ENCODE assay signal across 8 cellular contexts in the genomic region with DNA sequence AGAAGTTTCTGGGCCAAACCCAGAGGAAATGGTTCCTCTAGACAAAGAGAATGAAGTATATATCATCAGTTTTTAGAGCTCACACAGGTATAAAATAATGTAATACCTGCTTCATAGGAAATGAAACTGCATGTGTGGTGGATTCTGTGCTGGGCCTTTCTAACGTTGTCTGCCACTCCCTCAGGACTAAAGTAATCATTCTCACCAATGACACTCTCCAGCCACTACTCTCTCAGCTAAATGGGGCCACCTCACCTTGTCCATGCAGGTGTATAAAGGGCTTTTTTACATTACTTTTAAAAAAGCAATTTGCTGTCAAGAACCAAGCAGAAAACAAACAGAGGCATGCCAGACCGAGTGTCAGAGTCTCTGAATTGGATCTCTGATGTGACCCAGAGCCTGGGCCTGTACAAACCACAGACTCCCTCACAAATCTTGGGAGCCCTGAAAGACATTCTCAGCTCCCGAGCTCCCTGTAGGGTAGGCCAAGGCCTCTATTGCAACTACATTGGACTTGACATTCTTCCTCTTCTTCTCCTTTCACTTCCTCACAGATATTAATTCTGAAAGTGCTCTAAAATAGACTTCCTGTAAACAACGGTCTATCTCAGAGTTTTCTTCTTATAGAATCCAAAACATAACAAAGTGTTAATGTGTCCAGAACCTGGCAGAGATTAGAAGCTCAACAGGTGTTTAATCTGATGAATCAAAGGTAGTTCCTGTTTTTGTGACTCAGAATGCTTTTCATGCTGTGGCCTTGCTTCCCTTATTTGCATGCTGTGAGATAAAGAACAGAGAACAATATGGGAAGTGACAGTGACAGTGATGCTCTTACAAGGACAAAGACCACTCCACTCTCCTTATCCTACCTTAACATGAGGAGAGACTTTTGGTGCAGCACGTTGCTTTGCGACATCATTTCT. TPM values are rescaled to one million over a fixed set of nuclear protein-coding genes. Genes with fewer than 3 reads are reported as not detected.
DNase-seq lines count a peak whose midpoint lies in the region; ATAC-seq and TF ChIP-seq lines count a peak whose summit lies in the region.

No MANE protein-coding gene starts in this region.

- peaks cover 38 to 71% (median 61%) of the 10 kb centered on the region in 3 donors for H3K4me1 Mint-ChIP-seq in IgD-negative memory B cell
- H3K4me1 Mint-ChIP-seq in central memory CD8-positive, alpha-beta T cell: peaks cover 38% of the 10 kb centered on the region

- peak; percentile 84 for ATAC-seq in GM21526 (IDR thresholded peaks at IDR 0.05; ENCODE audit: low FRiP score, unreplicated experiment)
- peak; percentile 73 for ATAC-seq in central memory CD8-positive, alpha-beta T cell (replicated peaks; ENCODE audit: extremely low read depth, poor library complexity, severe bottlenecking)

- H3K9me3 Mint-ChIP-seq in IgD-negative memory B cell: no peaks in the 10 kb centered on the region
- no peaks in the 10 kb centered on the region for H3K9me3 Mint-ChIP-seq in central memory CD8-positive, alpha-beta T cell

- H3K27ac Mint-ChIP-seq in IgD-negative memory B cell: peak overlapping the region; percentile 80 to 99 (median 98)
- H3K27ac Mint-ChIP-seq in central memory CD8-positive, alpha-beta T cell (ENCODE audit: low read depth): peak overlapping the region; percentile 98

- no peak for TF ChIP-seq CTCF in GM13977 (IDR thresholded peaks at IDR 0.05; ENCODE audit: extremely low read depth, insufficient read depth, missing control alignments)

- H3K27me3 Mint-ChIP-seq in IgD-negative memory B cell: peaks cover 2% of the 10 kb centered on the region
- H3K27me3 Mint-ChIP-seq in central memory CD8-positive, alpha-beta T cell: no peaks in the 10 kb centered on the region

- peaks cover 33% of the 10 kb centered on the region for H3K36me3 Mint-ChIP-seq in IgD-negative memory B cell
- peaks cover 8% of the 10 kb centered on the region for H3K36me3 Mint-ChIP-seq in central memory CD8-positive, alpha-beta T cell (ENCODE audit: insufficient read depth)

- peak overlapping the region; percentile 78 to 92 (median 80) for H3K4me3 Mint-ChIP-seq in IgD-negative memory B cell
- peak overlapping the region; percentile 64 for H3K4me3 Mint-ChIP-seq in central memory CD8-positive, alpha-beta T cell

- peak; percentile 51 for DNase-seq in GM13977 (ENCODE audit: low spot score)
- no peak for DNase-seq in central memory CD8-positive, alpha-beta T cell (ENCODE audit: low spot score in 2 of 2)
- peak; percentile 38 for DNase-seq in superior temporal gyrus (ENCODE audit: extremely low spot score)
- DNase-seq in NCI-H2081 treated with DMSO at 0.1 percent for 48 hours (lab: John Stamatoyannopoulos, UW): no peak
- no peak for DNase-seq in HPDE6-E6E7 (ENCODE audit: extremely low spot score)
- DNase-seq in NCI-H2227 treated with DMSO at 0.1 percent for 48 hours (lab: John Stamatoyannopoulos, UW): no peak

- in situ Hi-C loops in GM13977 (cut with MboI; ENCODE audit: low pct_unique_long_range_greater_than_20kb, low sequenced_read_pairs, unreplicated experiment): loop anchor here (10.0 kb wide), 1 partner anchor 53 kb away; no protein-coding TSS in a partner anchor

RNA-seq across cellular contexts. Expression of a gene that starts 8.6 kb away (rescaled TPM):
- 187 TPM for polyA plus RNA-seq in IgD-negative memory B cell

RNA-seq across cellular contexts. Expression of a gene that starts 58.3 kb away (rescaled TPM):
- 213 TPM for polyA plus RNA-seq in IgD-negative memory B cell

Comparison
In these comparisons a context has a peak if more than half of its experiments do, and no peak if none do; other contexts are left out.
1. DNase-seq: peak in GM13977 (single experiment) and superior temporal gyrus (single experiment); none in central memory CD8-positive, alpha-beta T cell (0 of 2), NCI-H2081 treated with DMSO at 0.1 percent for 48 hours (single experiment), HPDE6-E6E7 (single experiment) and NCI-H2227 treated with DMSO at 0.1 percent for 48 hours (single experiment).